In genomic region chr2:232420463-232421188, GRCh38 we compare ENCODE assay signal across 10 cellular contexts. TPM values are rescaled to one million over a fixed set of nuclear protein-coding genes. Genes with fewer than 3 reads are reported as not detected.
DNase-seq lines count a peak whose midpoint lies in the region; ATAC-seq and TF ChIP-seq lines count a peak whose summit lies in the region.
"Had no signal": no experiment of that assay in that cellular context is flagged by ENCODE, and none has a peak within 500 bp of the region (broad histone marks: within the 10 kb centered on the region; RNA-seq: fewer than 3 reads in every experiment).

No MANE protein-coding gene starts in this region.

- H3K9me3 ChIP-seq in SJSA1 (replicated peaks) (peaks cover 19% of the 10 kb centered on the region; the same call in 1 of the 2 replicates), cardiac muscle cell (ENCODE audit: low read depth) (no peaks in the 10 kb centered on the region), gastrocnemius medialis (no peaks in the 10 kb centered on the region)

- H3K4me1 ChIP-seq in SJSA1 (replicated peaks) (peaks cover 24% of the 10 kb centered on the region), cardiac muscle cell (ENCODE audit: low read depth) (no peaks in the 10 kb centered on the region), gastrocnemius medialis (peaks cover 0 to 9% of the 10 kb centered on the region in 2 donors)

- in situ Hi-C loops in gastrocnemius medialis (cut with MboI; ENCODE audit: low sequenced_read_pairs in 4 of 4): no loop called here

- ATAC-seq in gastrocnemius medialis (no peak), GM21447 (IDR thresholded peaks at IDR 0.05; ENCODE audit: unreplicated experiment) (no peak), HG03432 (IDR thresholded peaks at IDR 0.05; ENCODE audit: unreplicated experiment) (no peak), HG02642 (IDR thresholded peaks at IDR 0.05; ENCODE audit: poor library complexity, unreplicated experiment) (no peak)

- TF ChIP-seq CTCF in cardiac muscle cell (IDR thresholded peaks at IDR 0.05; ENCODE audit: low read depth, low read length) (no peak), gastrocnemius medialis (IDR thresholded peaks at IDR 0.05 in 4 of 5, conservative IDR thresholded peaks at IDR 0.05 in 1 of 5) (no peak)

- DNase-seq in NCI-H1417 (lab: John Stamatoyannopoulos, UW) (peak; percentile 39 to 84 (median 77)), NCI-H1417 treated with DMSO at 0.1 percent for 48 hours (lab: John Stamatoyannopoulos, UW) (no peak), SJSA1 (ENCODE audit: low read depth in 1 of 2, low spot score in 2 of 2) (no peak), cardiac muscle cell (ENCODE audit: low read depth in 1 of 2, low spot score in 1 of 2) (peak in 1 of 2 donors; percentile 60), gastrocnemius medialis (no peak)

- H3K4me3 ChIP-seq in SJSA1: 0 out of 2 replicates have a peak overlapping the region, but pooled peaks have one; percentile 6
- peak overlapping the region; percentile 35 for H3K4me3 ChIP-seq in cardiac muscle cell
- H3K4me3 ChIP-seq in gastrocnemius medialis: peak overlapping the region in 3 of 4 donors; percentile 6 to 13 (median 9)

- no peak for TF ChIP-seq POLR2A in gastrocnemius medialis (IDR thresholded peaks at IDR 0.05)

- peaks cover 65% of the 10 kb centered on the region for H3K27me3 ChIP-seq in SJSA1 (replicated peaks)
- H3K27me3 ChIP-seq in cardiac muscle cell: peaks cover 99% of the 10 kb centered on the region
- peaks cover 48 to 62% (median 62%) of the 10 kb centered on the region in 3 donors for H3K27me3 ChIP-seq in gastrocnemius medialis

- H3K36me3 ChIP-seq in SJSA1 (no peaks in the 10 kb centered on the region), cardiac muscle cell (no peaks in the 10 kb centered on the region), gastrocnemius medialis (no peaks in the 10 kb centered on the region)

- intact Hi-C loops in gastrocnemius medialis (cut with DNase I; ENCODE audit: low total_unique reads): no loop called here

- H3K27ac ChIP-seq in SJSA1: no peak overlapping the region
- no peak overlapping the region for H3K27ac ChIP-seq in cardiac muscle cell
- no peak overlapping the region for H3K27ac ChIP-seq in gastrocnemius medialis

RNA-seq across cellular contexts. Expression of gene ALPG, which starts 14.0 kb away (rescaled TPM):
- total RNA-seq in SJSA1 (2014; rRNA removed; shearing (Covaris generic)): 0.03 TPM in 1 of 2 replicates, not detected in the other
- total RNA-seq in cardiac muscle cell (not detected in 2 replicates), gastrocnemius medialis (not detected)
- polyA plus RNA-seq in cardiac muscle cell: not detected in 2 replicates
- total RNA-seq: subcutaneous adipose tissue had no signal
- polyA plus RNA-seq: AG04450 had no signal

RNA-seq across cellular contexts. Expression of gene ALPI, which starts 35.3 kb away (rescaled TPM):
- total RNA-seq in SJSA1 (2014; rRNA removed; shearing (Covaris generic)): not detected in 2 replicates
- total RNA-seq in cardiac muscle cell: not detected in 2 replicates
- polyA plus RNA-seq in cardiac muscle cell: not detected in 2 replicates
- not detected for total RNA-seq in gastrocnemius medialis
- total RNA-seq: subcutaneous adipose tissue had no signal
- polyA plus RNA-seq: AG04450 had no signal

RNA-seq across cellular contexts. Expression of gene ALPP, which starts 42.1 kb away (rescaled TPM):
- total RNA-seq in SJSA1 (2014; rRNA removed; shearing (Covaris generic)): 0.45 TPM in 1 of 2 replicates, not detected in the other
- not detected in 2 replicates for total RNA-seq in cardiac muscle cell
- polyA plus RNA-seq in cardiac muscle cell: not detected in 2 replicates
- not detected for total RNA-seq in gastrocnemius medialis
- total RNA-seq: subcutaneous adipose tissue had no signal
- polyA plus RNA-seq: AG04450 had no signal

Comparison
In these comparisons a context has a peak if more than half of its experiments do, and no peak if none do; other contexts are left out.
1. DNase-seq: peak in NCI-H1417 (3 of 3); none in NCI-H1417 treated with DMSO at 0.1 percent for 48 hours (single experiment), SJSA1 (0 of 2) and gastrocnemius medialis (0 of 2).
2. Peak in every context shown above with its lines, with median percentiles within 50 percentile points of each other: H3K4me3 ChIP-seq.